In the genomic region with DNA sequence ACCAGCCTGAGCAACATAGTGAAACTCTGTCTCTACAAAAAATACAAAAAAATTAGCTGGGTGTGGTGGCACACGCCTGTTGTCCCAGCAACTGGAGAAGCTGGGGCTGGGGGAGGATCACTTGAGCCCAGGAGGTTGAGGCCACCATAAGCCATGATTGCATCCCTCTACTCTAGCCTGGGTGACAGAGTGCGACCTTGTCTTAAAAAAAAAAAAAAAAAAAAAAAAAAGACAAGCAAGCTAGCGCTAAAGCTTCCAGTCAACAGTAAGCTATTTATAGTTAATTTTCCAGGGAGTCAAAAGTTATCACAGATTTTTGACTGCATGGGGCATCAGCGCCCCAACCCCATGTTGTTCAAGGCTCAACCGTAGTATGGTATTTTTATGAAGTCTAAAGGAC, we compare ENCODE assay signal across 5 cellular contexts.
"Had no signal": no experiment of that assay in that cellular context is flagged by ENCODE, and none has a peak within 500 bp of the region (broad histone marks: within the 10 kb centered on the region; RNA-seq: fewer than 3 reads in every experiment).

No MANE protein-coding gene starts in this region.

- ATAC-seq: GM23338 had no signal

- H2AFZ ChIP-seq: GM23338 had no signal

- DNase-seq: H9, HCEC 1CT, IMR-90 had no signal

- H3K4me2 ChIP-seq: GM23338 had no signal

- H3K4me1 Mint-ChIP-seq: GM23338 had no signal

- H3K4me3 ChIP-seq: GM23338, K562 had no signal

- H3K4me3 Mint-ChIP-seq: GM23338, H9 had no signal

- H3K27ac Mint-ChIP-seq: GM23338, H9 had no signal
